ENCODE assay signal across 1 cellular context in the genomic region with DNA sequence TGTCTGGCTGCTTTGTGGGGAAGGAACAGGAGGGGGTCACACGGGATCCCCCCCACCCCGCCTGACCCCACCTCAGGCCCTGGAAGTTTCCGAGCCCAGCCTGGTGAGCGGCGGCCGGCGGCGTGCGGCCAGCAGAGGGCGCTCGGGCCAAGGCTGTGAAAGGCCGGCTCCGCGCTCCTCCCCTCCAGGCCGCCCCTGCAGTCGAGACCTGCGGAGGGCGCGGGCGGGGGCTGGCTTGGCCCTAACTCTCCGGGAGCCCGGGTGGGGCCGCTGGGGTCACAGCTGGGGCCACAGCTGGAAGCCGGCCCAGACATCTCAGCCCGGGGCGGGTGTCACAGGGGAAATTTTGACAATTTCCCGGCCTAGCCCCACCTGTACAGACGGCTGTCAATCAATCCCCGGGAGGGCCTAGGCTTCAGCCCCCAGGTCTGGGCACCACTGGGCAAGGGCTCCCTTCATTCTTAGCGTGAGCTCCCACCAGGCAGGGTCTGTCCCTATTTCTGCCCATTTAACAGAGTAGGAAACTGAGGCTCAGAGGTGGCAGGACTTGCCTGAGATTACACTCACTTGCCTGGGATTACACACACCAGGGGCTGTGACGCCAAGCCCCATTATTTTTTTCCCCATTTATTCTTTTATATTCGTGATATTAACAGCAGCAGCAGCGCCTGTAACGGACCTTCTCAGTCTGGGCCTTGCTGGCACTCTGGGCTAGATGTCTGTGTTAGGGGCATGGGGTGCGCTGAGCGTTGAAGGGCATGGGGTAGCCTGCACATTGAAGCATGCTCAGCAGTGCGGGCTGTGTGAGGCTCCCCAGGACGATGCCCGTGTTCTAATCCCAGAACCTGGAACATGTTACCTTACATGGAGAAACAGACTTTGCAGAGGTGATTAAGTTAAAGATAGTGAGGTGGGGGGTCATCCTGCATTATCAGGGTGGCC.
A peak's percentile ranks its signal among the peaks of the same experiment; 100 is the strongest.
TF ChIP-seq lines count a peak whose summit lies in the region.

No MANE protein-coding gene starts in this region.

TF ChIP-seq in HepG2, 621 proteins besides CTCF, POLR2A, EP300 and RAD21 (continued from another document and continues in another):
- 0 out of 2 replicates have a peak, but pooled peaks have one; percentile 81 for TF ChIP-seq ZSCAN20 (CRISPR knock-in tag; IDR thresholded peaks at IDR 0.05; ENCODE audit: borderline replicate concordance)
- TF ChIP-seq SYNCRIP (IDR thresholded peaks at IDR 0.05; ENCODE audit: insufficient read depth, low read depth, low read length), result no peak
- TF ChIP-seq, protein P1, sequence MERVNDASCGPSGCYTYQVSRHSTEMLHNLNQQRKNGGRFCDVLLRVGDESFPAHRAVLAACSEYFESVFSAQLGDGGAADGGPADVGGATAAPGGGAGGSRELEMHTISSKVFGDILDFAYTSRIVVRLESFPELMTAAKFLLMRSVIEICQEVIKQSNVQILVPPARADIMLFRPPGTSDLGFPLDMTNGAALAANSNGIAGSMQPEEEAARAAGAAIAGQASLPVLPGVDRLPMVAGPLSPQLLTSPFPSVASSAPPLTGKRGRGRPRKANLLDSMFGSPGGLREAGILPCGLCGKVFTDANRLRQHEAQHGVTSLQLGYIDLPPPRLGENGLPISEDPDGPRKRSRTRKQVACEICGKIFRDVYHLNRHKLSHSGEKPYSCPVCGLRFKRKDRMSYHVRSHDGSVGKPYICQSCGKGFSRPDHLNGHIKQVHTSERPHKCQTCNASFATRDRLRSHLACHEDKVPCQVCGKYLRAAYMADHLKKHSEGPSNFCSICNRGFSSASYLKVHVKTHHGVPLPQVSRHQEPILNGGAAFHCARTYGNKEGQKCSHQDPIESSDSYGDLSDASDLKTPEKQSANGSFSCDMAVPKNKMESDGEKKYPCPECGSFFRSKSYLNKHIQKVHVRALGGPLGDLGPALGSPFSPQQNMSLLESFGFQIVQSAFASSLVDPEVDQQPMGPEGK (CRISPR knock-in tag; IDR thresholded peaks at IDR 0.05), result peak; percentile 79
- peak; percentile 87 for TF ChIP-seq ZNF501 (CRISPR knock-in tag; IDR thresholded peaks at IDR 0.05)
- TF ChIP-seq ZNF788 (CRISPR knock-in tag; IDR thresholded peaks at IDR 0.05; ENCODE audit: borderline replicate concordance), result 0 out of 2 replicates have a peak, but pooled peaks have one; percentile 30
- TF ChIP-seq CBX1 (IDR thresholded peaks at IDR 0.05; ENCODE audit: low read depth), result no peak
- TF ChIP-seq, protein P2, sequence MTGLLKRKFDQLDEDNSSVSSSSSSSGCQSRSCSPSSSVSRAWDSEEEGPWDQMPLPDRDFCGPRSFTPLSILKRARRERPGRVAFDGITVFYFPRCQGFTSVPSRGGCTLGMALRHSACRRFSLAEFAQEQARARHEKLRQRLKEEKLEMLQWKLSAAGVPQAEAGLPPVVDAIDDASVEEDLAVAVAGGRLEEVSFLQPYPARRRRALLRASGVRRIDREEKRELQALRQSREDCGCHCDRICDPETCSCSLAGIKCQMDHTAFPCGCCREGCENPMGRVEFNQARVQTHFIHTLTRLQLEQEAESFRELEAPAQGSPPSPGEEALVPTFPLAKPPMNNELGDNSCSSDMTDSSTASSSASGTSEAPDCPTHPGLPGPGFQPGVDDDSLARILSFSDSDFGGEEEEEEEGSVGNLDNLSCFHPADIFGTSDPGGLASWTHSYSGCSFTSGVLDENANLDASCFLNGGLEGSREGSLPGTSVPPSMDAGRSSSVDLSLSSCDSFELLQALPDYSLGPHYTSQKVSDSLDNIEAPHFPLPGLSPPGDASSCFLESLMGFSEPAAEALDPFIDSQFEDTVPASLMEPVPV (CRISPR knock-in tag; IDR thresholded peaks at IDR 0.05), result peak; percentile 36; the same call in 1 of the 2 replicates
- peak; percentile 80; the same call in 1 of the 2 replicates for TF ChIP-seq HOXA5 (CRISPR knock-in tag; IDR thresholded peaks at IDR 0.05)
- TF ChIP-seq GATAD1 (CRISPR knock-in tag; IDR thresholded peaks at IDR 0.05), result peak; percentile 46; the same call in 1 of the 2 replicates
- TF ChIP-seq ZKSCAN1 (IDR thresholded peaks at IDR 0.05; ENCODE audit: low read length), result no peak
- TF ChIP-seq, protein P3, sequence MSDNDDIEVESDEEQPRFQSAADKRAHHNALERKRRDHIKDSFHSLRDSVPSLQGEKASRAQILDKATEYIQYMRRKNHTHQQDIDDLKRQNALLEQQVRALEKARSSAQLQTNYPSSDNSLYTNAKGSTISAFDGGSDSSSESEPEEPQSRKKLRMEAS (IDR thresholded peaks at IDR 0.05), result peak; percentile 35; the same call in 1 of the 2 replicates
- peak; percentile 57; the same call in 1 of the 2 replicates for TF ChIP-seq CBX5 (CRISPR knock-in tag; IDR thresholded peaks at IDR 0.05; ENCODE audit: borderline replicate concordance)
- no peak for TF ChIP-seq RXRB (CRISPR knock-in tag; IDR thresholded peaks at IDR 0.05; ENCODE audit: borderline replicate concordance)
- TF ChIP-seq HES4 (CRISPR knock-in tag; IDR thresholded peaks at IDR 0.05; ENCODE audit: borderline replicate concordance), result no peak
- TF ChIP-seq, protein P4, sequence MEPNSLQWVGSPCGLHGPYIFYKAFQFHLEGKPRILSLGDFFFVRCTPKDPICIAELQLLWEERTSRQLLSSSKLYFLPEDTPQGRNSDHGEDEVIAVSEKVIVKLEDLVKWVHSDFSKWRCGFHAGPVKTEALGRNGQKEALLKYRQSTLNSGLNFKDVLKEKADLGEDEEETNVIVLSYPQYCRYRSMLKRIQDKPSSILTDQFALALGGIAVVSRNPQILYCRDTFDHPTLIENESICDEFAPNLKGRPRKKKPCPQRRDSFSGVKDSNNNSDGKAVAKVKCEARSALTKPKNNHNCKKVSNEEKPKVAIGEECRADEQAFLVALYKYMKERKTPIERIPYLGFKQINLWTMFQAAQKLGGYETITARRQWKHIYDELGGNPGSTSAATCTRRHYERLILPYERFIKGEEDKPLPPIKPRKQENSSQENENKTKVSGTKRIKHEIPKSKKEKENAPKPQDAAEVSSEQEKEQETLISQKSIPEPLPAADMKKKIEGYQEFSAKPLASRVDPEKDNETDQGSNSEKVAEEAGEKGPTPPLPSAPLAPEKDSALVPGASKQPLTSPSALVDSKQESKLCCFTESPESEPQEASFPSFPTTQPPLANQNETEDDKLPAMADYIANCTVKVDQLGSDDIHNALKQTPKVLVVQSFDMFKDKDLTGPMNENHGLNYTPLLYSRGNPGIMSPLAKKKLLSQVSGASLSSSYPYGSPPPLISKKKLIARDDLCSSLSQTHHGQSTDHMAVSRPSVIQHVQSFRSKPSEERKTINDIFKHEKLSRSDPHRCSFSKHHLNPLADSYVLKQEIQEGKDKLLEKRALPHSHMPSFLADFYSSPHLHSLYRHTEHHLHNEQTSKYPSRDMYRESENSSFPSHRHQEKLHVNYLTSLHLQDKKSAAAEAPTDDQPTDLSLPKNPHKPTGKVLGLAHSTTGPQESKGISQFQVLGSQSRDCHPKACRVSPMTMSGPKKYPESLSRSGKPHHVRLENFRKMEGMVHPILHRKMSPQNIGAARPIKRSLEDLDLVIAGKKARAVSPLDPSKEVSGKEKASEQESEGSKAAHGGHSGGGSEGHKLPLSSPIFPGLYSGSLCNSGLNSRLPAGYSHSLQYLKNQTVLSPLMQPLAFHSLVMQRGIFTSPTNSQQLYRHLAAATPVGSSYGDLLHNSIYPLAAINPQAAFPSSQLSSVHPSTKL (CRISPR knock-in tag; IDR thresholded peaks at IDR 0.05), result peak; percentile 28
- TF ChIP-seq KDM5B (CRISPR knock-in tag; IDR thresholded peaks at IDR 0.05; ENCODE audit: borderline replicate concordance), result peak; percentile 67
- peak; percentile 47; the same call in 1 of the 2 replicates for TF ChIP-seq NFKB2 (CRISPR knock-in tag; IDR thresholded peaks at IDR 0.05; ENCODE audit: borderline replicate concordance)
- TF ChIP-seq HDAC6 (IDR thresholded peaks at IDR 0.05; ENCODE audit: low read depth, low read length), result no peak
- no peak for TF ChIP-seq ZNF253 (CRISPR knock-in tag; IDR thresholded peaks at IDR 0.05; ENCODE audit: borderline replicate concordance)
- peak; percentile 55; the same call in 1 of the 2 replicates for TF ChIP-seq IRF2 (CRISPR knock-in tag; IDR thresholded peaks at IDR 0.05)
- TF ChIP-seq RAD51 (IDR thresholded peaks at IDR 0.05; ENCODE audit: borderline replicate concordance), result no peak
- no peak for TF ChIP-seq FLYWCH1 (CRISPR knock-in tag; IDR thresholded peaks at IDR 0.05)
- peak; percentile 22; the same call in 1 of the 2 replicates for TF ChIP-seq TP53 (CRISPR knock-in tag; conservative IDR thresholded peaks at IDR 0.05)
- 0 out of 2 replicates have a peak, but pooled peaks have one; percentile 42 for TF ChIP-seq CBFB (CRISPR knock-in tag; IDR thresholded peaks at IDR 0.05)
- peak; percentile 86; the same call in 1 of the 2 replicates for TF ChIP-seq AHR (CRISPR knock-in tag; IDR thresholded peaks at IDR 0.05)
- no peak for TF ChIP-seq PPARG (CRISPR knock-in tag; conservative IDR thresholded peaks at IDR 0.05)
- TF ChIP-seq ZSCAN21 (CRISPR knock-in tag; IDR thresholded peaks at IDR 0.05; ENCODE audit: borderline replicate concordance), result peak; percentile 32; the same call in 1 of the 2 replicates
- TF ChIP-seq, protein P5, sequence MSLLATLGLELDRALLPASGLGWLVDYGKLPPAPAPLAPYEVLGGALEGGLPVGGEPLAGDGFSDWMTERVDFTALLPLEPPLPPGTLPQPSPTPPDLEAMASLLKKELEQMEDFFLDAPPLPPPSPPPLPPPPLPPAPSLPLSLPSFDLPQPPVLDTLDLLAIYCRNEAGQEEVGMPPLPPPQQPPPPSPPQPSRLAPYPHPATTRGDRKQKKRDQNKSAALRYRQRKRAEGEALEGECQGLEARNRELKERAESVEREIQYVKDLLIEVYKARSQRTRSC (CRISPR knock-in tag; IDR thresholded peaks at IDR 0.05; ENCODE audit: low read depth), result no peak
- TF ChIP-seq HNRNPLL (IDR thresholded peaks at IDR 0.05; ENCODE audit: low read depth, low read length, poor library complexity, severe bottlenecking), result peak; percentile 52
- peak; percentile 52; the same call in 1 of the 2 replicates for TF ChIP-seq ETV6 (CRISPR knock-in tag; conservative IDR thresholded peaks at IDR 0.05)
- peak; percentile 76; the same call in 1 of the 2 replicates for TF ChIP-seq ZNF670 (CRISPR knock-in tag; IDR thresholded peaks at IDR 0.05; ENCODE audit: borderline replicate concordance)
- TF ChIP-seq SP140L (CRISPR knock-in tag; IDR thresholded peaks at IDR 0.05; ENCODE audit: borderline replicate concordance), result no peak
- no peak for TF ChIP-seq EHMT2 (IDR thresholded peaks at IDR 0.05; ENCODE audit: borderline replicate concordance, low read depth, low read length)
- TF ChIP-seq XRCC5 (optimal IDR thresholded peaks at IDR 0.05; ENCODE audit: low read length), result peak; percentile 89
- no peak for TF ChIP-seq SRF (IDR thresholded peaks at IDR 0.05; ENCODE audit: low read depth, low read length)
- no peak for TF ChIP-seq SCMH1 (CRISPR knock-in tag; IDR thresholded peaks at IDR 0.05; ENCODE audit: borderline replicate concordance)
- 0 out of 2 replicates have a peak, but pooled peaks have one; percentile 42 for TF ChIP-seq EEA1 (CRISPR knock-in tag; IDR thresholded peaks at IDR 0.05; ENCODE audit: borderline replicate concordance)
- TF ChIP-seq, protein P6, sequence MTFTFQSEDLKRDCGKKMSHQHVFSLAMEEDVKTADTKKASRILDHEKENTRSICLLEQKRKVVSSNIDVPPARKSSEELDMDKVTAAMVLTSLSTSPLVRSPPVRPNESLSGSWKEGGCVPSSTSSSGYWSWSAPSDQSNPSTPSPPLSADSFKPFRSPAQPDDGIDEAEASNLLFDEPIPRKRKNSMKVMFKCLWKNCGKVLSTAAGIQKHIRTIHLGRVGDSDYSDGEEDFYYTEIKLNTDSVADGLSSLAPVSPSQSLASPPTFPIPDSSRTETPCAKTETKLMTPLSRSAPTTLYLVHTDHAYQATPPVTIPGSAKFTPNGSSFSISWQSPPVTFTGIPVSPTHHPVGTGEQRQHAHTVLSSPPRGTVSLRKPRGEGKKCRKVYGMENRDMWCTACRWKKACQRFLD (CRISPR knock-in tag; IDR thresholded peaks at IDR 0.05; ENCODE audit: borderline replicate concordance), result 0 out of 2 replicates have a peak, but pooled peaks have one; percentile 80
- 0 out of 2 replicates have a peak, but pooled peaks have one; percentile 52 for TF ChIP-seq MIER3 (CRISPR knock-in tag; IDR thresholded peaks at IDR 0.05; ENCODE audit: borderline replicate concordance)
- TF ChIP-seq SOX5 (CRISPR knock-in tag; IDR thresholded peaks at IDR 0.05; ENCODE audit: borderline replicate concordance), result 0 out of 2 replicates have a peak, but pooled peaks have one; percentile 11
- no peak for TF ChIP-seq ZNF382 (CRISPR knock-in tag; IDR thresholded peaks at IDR 0.05; ENCODE audit: borderline replicate concordance)
- no peak for TF ChIP-seq ZNF333 (CRISPR knock-in tag; IDR thresholded peaks at IDR 0.05; ENCODE audit: borderline replicate concordance)
- peak; percentile 12; the same call in 1 of the 2 replicates for TF ChIP-seq PHF20 (CRISPR knock-in tag; IDR thresholded peaks at IDR 0.05)
- 0 out of 2 replicates have a peak, but pooled peaks have one; percentile 38 for TF ChIP-seq ZNF205 (CRISPR knock-in tag; IDR thresholded peaks at IDR 0.05)
- peak; percentile 42 for TF ChIP-seq TAF15 (IDR thresholded peaks at IDR 0.05; ENCODE audit: low read depth, low read length, poor library complexity, severe bottlenecking)
- TF ChIP-seq ERF (CRISPR knock-in tag; IDR thresholded peaks at IDR 0.05), result 0 out of 2 replicates have a peak, but pooled peaks have one; percentile 40
- TF ChIP-seq RXRA (CRISPR knock-in tag; IDR thresholded peaks at IDR 0.05), result 0 out of 2 replicates have a peak, but pooled peaks have one; percentile 18
- TF ChIP-seq KMT2A (CRISPR knock-in tag; IDR thresholded peaks at IDR 0.05), result 0 out of 2 replicates have a peak, but pooled peaks have one; percentile 61
- TF ChIP-seq, protein P7, sequence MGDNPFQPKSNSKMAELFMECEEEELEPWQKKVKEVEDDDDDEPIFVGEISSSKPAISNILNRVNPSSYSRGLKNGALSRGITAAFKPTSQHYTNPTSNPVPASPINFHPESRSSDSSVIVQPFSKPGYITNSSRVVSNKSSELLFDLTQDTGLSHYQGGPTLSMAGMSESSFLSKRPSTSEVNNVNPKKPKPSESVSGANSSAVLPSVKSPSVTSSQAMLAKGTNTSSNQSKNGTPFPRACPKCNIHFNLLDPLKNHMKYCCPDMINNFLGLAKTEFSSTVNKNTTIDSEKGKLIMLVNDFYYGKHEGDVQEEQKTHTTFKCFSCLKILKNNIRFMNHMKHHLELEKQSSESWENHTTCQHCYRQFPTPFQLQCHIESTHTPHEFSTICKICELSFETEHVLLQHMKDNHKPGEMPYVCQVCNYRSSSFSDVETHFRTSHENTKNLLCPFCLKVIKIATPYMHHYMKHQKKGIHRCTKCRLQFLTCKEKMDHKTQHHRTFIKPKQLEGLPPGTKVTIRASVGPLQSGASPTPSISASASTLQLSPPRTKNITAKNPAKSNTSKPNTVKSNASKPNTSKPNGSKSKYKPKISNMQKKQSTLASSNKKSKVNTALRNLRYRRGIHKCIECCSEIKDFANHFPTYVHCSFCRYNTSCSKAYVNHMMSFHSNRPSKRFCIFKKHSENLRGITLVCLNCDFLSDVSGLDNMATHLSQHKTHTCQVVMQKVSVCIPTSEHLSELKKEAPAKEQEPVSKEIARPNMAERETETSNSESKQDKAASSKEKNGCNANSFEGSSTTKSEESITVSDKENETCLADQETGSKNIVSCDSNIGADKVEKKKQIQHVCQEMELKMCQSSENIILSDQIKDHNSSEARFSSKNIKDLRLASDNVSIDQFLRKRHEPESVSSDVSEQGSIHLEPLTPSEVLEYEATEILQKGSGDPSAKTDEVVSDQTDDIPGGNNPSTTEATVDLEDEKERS (CRISPR knock-in tag; IDR thresholded peaks at IDR 0.05), result no peak
- TF ChIP-seq SALL1 (CRISPR knock-in tag; IDR thresholded peaks at IDR 0.05), result peak; percentile 64
- no peak for TF ChIP-seq TBX3 (IDR thresholded peaks at IDR 0.05; ENCODE audit: borderline replicate concordance)
- TF ChIP-seq HOXA7 (CRISPR knock-in tag; IDR thresholded peaks at IDR 0.05), result no peak
